1 cellular context compared by ENCODE assay signal in the genomic region with DNA sequence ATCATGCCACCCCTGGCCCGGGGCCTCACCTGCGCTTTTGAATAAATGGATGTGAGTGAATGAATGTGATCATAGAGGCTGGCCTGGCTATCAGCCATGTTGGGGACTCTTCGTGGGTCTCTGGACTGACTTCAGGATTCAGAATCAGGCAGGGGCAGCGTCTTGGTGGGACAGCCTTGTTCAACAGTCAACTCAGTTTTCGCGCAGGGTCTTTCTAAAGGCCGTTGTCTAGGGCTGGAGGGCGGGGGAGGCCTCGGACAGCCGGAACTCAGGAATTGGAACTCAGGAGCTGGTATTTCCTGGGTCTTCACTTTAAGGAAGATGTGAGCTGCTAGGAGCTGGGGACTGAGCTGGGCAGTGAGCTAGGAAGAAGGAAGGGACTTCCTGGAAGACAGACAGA.
TF ChIP-seq lines count a peak whose summit lies in the region.

No MANE protein-coding gene starts in this region.

TF ChIP-seq in H1, 55 proteins besides CTCF, POLR2A, EP300 and RAD21 (continued from another document):
- TF ChIP-seq, protein P1, sequence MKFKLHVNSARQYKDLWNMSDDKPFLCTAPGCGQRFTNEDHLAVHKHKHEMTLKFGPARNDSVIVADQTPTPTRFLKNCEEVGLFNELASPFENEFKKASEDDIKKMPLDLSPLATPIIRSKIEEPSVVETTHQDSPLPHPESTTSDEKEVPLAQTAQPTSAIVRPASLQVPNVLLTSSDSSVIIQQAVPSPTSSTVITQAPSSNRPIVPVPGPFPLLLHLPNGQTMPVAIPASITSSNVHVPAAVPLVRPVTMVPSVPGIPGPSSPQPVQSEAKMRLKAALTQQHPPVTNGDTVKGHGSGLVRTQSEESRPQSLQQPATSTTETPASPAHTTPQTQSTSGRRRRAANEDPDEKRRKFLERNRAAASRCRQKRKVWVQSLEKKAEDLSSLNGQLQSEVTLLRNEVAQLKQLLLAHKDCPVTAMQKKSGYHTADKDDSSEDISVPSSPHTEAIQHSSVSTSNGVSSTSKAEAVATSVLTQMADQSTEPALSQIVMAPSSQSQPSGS (IDR thresholded peaks at IDR 0.05; ENCODE audit: low read length) = no peak
- TF ChIP-seq SP1 (IDR thresholded peaks at IDR 0.05; ENCODE audit: low read depth, low read length) (no peak), GTF2F1 (IDR thresholded peaks at IDR 0.05; ENCODE audit: borderline replicate concordance, low read depth, low read length) (no peak), SIN3A (conservative IDR thresholded peaks at IDR 0.05 in 1 of 2, IDR thresholded peaks at IDR 0.05 in 1 of 2; ENCODE audit: low read depth in 1 of 2, low read length in 2 of 2) (no peak), CEBPB (IDR thresholded peaks at IDR 0.05; ENCODE audit: low read depth, low read length) (no peak), POLR2AphosphoS5 (IDR thresholded peaks at IDR 0.05; ENCODE audit: low read depth, low read length) (no peak), SUZ12 (IDR thresholded peaks at IDR 0.05; ENCODE audit: low read length) (no peak), RXRA (IDR thresholded peaks at IDR 0.05; ENCODE audit: insufficient read depth, low read depth, low read length) (no peak)
